28 cellular contexts compared by ENCODE assay signal in the genomic region with DNA sequence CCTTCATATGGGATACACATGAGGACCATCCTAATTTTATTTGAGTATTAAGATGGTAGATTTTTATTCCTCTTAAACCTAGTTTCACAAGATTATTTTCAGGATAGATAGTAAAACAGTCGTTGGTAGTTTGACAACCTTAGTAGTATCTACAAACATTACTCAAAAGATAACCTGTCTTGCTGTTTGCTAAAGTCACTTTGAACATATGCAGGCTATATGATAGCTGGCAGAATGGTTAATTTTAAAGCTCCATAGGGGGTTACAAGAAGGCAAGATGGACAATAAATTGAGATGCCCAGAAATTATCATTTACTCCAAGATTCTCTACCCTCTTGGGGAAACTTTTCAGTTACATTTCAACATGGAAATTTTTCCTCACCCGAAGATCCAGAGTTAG.
"Had no signal": no experiment of that assay in that cellular context is flagged by ENCODE, and none has a peak within 500 bp of the region (broad histone marks: within the 10 kb centered on the region; RNA-seq: fewer than 3 reads in every experiment).

No MANE protein-coding gene starts in this region.

- H3K27me3 ChIP-seq: stomach, suprapubic skin, testis, thyroid gland, tibial artery, tibial nerve, transverse colon, upper lobe of left lung, upper lobe of right lung, uterus, vagina had no signal

- DNase-seq: stimulated activated CD4-positive, alpha-beta T cell treated with anti-CD3 and anti-CD28 coated beads, Interleukin-2, amount 100 ng/mL, for 48 hours; stimulated activated CD4-positive, alpha-beta T cell treated with anti-CD3 and anti-CD28 coated beads, Interleukin-4, amount 100 ng/mL, for 1 hour; stimulated activated CD4-positive, alpha-beta T cell treated with anti-CD3 and anti-CD28 coated beads, Interleukin-4, amount 100 ng/mL, for 24 hours; stimulated activated CD4-positive, alpha-beta T cell treated with anti-CD3 and anti-CD28 coated beads, Interleukin-4, amount 100 ng/mL, for 4 hours; stimulated activated CD8-positive, alpha-beta memory T cell treated with anti-CD3 and anti-CD28 coated beads, Interleukin-4, amount 100 ng/mL, for 48 hours; stimulated activated naive B cell treated with anti-CD40 and anti-IgM and Interleukin-4, amounts not matched to agents 10 μg/mL and 1 μg/mL and 100 μg/mL, for 72 hours; stimulated activated naive CD4-positive, alpha-beta T cell treated with Interleukin-2 at 50 U/mL for 16 hours; stimulated activated naive CD8-positive, alpha-beta T cell treated with anti-CD3 and anti-CD28 coated beads, Interleukin-15, amount 100 ng/mL, for 72 hours; stimulated activated naive CD8-positive, alpha-beta T cell treated with anti-CD3 and anti-CD28 coated beads, Interleukin-15, Interleukin-2, amounts not matched to agents 100 U/mL and 50 U/mL, for 24 hours; stomach; substantia nigra; testis; thyroid gland; tibial artery; transverse colon; trophoblast cell; upper lobe of left lung; upper lobe of right lung; uterus had no signal

- H3K4me3 Mint-ChIP-seq: stimulated activated effector memory CD8-positive, alpha-beta T cell treated with anti-CD3 and anti-CD28 coated beads, Interleukin-12 subunit alpha, Interleukin-12 subunit beta, amount 100 ng/mL, for 72 hours; stimulated activated memory B cell treated with anti-CD40 and anti-IgM and Interleukin-4, amounts not matched to agents 10 μg/mL and 1 μg/mL and 100 μg/mL, for 72 hours; stimulated activated naive B cell treated with anti-CD40 and anti-IgM and Interleukin-4, amounts not matched to agents 10 μg/mL and 1 μg/mL and 100 μg/mL, for 72 hours; stimulated activated naive CD8-positive, alpha-beta T cell treated with anti-CD3 and anti-CD28 coated beads, Interleukin-15, amount 100 ng/mL, for 72 hours; stimulated activated naive CD8-positive, alpha-beta T cell treated with anti-CD3 and anti-CD28 coated beads, Interleukin-15, Interleukin-2, amounts not matched to agents 100 ng/mL and 50 ng/mL, for 24 hours; type B pancreatic cell had no signal

- H3K36me3 ChIP-seq: stomach, suprapubic skin, thoracic aorta, thyroid gland, tibial artery, tibial nerve, transverse colon, upper lobe of left lung, upper lobe of right lung, uterus, vagina had no signal

- ATAC-seq: stimulated activated effector memory CD8-positive, alpha-beta T cell treated with anti-CD3 and anti-CD28 coated beads, Interleukin-12 subunit alpha, Interleukin-12 subunit beta, amount 100 ng/mL, for 72 hours; stimulated activated memory B cell treated with anti-CD40 and anti-IgM and Interleukin-4, amounts not matched to agents 10 μg/mL and 1 μg/mL and 100 μg/mL, for 72 hours; stimulated activated naive B cell treated with anti-CD40 and anti-IgM and Interleukin-4, amounts not matched to agents 10 μg/mL and 1 μg/mL and 100 μg/mL, for 72 hours; stimulated activated naive CD8-positive, alpha-beta T cell treated with anti-CD3 and anti-CD28 coated beads, Interleukin-15, amount 100 ng/mL, for 72 hours; stimulated activated naive CD8-positive, alpha-beta T cell treated with anti-CD3 and anti-CD28 coated beads, Interleukin-15, Interleukin-2, amounts not matched to agents 100 U/mL and 50 U/mL, for 24 hours; upper lobe of right lung had no signal

- H3K36me3 Mint-ChIP-seq: stimulated activated effector memory CD8-positive, alpha-beta T cell treated with anti-CD3 and anti-CD28 coated beads, Interleukin-12 subunit alpha, Interleukin-12 subunit beta, amount 100 ng/mL, for 72 hours; stimulated activated memory B cell treated with anti-CD40 and anti-IgM and Interleukin-4, amounts not matched to agents 10 μg/mL and 1 μg/mL and 100 μg/mL, for 72 hours; stimulated activated naive B cell treated with anti-CD40 and anti-IgM and Interleukin-4, amounts not matched to agents 10 μg/mL and 1 μg/mL and 100 μg/mL, for 72 hours had no signal

- H3K27me3 Mint-ChIP-seq: stimulated activated memory B cell treated with anti-CD40 and anti-IgM and Interleukin-4, amounts not matched to agents 10 μg/mL and 1 μg/mL and 100 μg/mL, for 72 hours; stimulated activated naive B cell treated with anti-CD40 and anti-IgM and Interleukin-4, amounts not matched to agents 10 μg/mL and 1 μg/mL and 100 μg/mL, for 72 hours; stimulated activated naive CD8-positive, alpha-beta T cell treated with anti-CD3 and anti-CD28 coated beads, Interleukin-15, amount 100 ng/mL, for 72 hours; stimulated activated naive CD8-positive, alpha-beta T cell treated with anti-CD3 and anti-CD28 coated beads, Interleukin-15, Interleukin-2, amounts not matched to agents 100 ng/mL and 50 ng/mL, for 24 hours; type B pancreatic cell had no signal

- H3K27ac ChIP-seq: stomach, suprapubic skin, testis, thoracic aorta, thyroid gland, tibial artery, tibial nerve, transverse colon, upper lobe of left lung, upper lobe of right lung, uterus, vagina had no signal

- FAIRE-seq: urothelium cell line had no signal

- H3K4me3 ChIP-seq: stomach, suprapubic skin, testis, thoracic aorta, thyroid gland, tibial artery, tibial nerve, transverse colon, upper lobe of left lung, upper lobe of right lung, uterus, vagina had no signal

- H3K4me1 Mint-ChIP-seq: stimulated activated effector memory CD8-positive, alpha-beta T cell treated with anti-CD3 and anti-CD28 coated beads, Interleukin-12 subunit alpha, Interleukin-12 subunit beta, amount 100 ng/mL, for 72 hours; stimulated activated memory B cell treated with anti-CD40 and anti-IgM and Interleukin-4, amounts not matched to agents 10 μg/mL and 1 μg/mL and 100 μg/mL, for 72 hours; stimulated activated naive B cell treated with anti-CD40 and anti-IgM and Interleukin-4, amounts not matched to agents 10 μg/mL and 1 μg/mL and 100 μg/mL, for 72 hours; stimulated activated naive CD8-positive, alpha-beta T cell treated with anti-CD3 and anti-CD28 coated beads, Interleukin-15, amount 100 ng/mL, for 72 hours had no signal

- H3K9me3 Mint-ChIP-seq: stimulated activated memory B cell treated with anti-CD40 and anti-IgM and Interleukin-4, amounts not matched to agents 10 μg/mL and 1 μg/mL and 100 μg/mL, for 72 hours; type B pancreatic cell had no signal

- H3K9me3 ChIP-seq: stomach, suprapubic skin, testis, thoracic aorta, thyroid gland, tibial artery, tibial nerve, transverse colon, upper lobe of left lung, upper lobe of right lung, uterus, vagina had no signal

- H3K4me1 ChIP-seq: stomach, suprapubic skin, testis, thyroid gland, tibial artery, tibial nerve, transverse colon, upper lobe of left lung, upper lobe of right lung, uterus, vagina had no signal

- H3K27ac Mint-ChIP-seq: stimulated activated effector memory CD8-positive, alpha-beta T cell treated with anti-CD3 and anti-CD28 coated beads, Interleukin-12 subunit alpha, Interleukin-12 subunit beta, amount 100 ng/mL, for 72 hours; stimulated activated memory B cell treated with anti-CD40 and anti-IgM and Interleukin-4, amounts not matched to agents 10 μg/mL and 1 μg/mL and 100 μg/mL, for 72 hours; stimulated activated naive B cell treated with anti-CD40 and anti-IgM and Interleukin-4, amounts not matched to agents 10 μg/mL and 1 μg/mL and 100 μg/mL, for 72 hours; stimulated activated naive CD8-positive, alpha-beta T cell treated with anti-CD3 and anti-CD28 coated beads, Interleukin-15, amount 100 ng/mL, for 72 hours; stimulated activated naive CD8-positive, alpha-beta T cell treated with anti-CD3 and anti-CD28 coated beads, Interleukin-15, Interleukin-2, amounts not matched to agents 100 ng/mL and 50 ng/mL, for 24 hours; type B pancreatic cell had no signal
